In the genomic region with DNA sequence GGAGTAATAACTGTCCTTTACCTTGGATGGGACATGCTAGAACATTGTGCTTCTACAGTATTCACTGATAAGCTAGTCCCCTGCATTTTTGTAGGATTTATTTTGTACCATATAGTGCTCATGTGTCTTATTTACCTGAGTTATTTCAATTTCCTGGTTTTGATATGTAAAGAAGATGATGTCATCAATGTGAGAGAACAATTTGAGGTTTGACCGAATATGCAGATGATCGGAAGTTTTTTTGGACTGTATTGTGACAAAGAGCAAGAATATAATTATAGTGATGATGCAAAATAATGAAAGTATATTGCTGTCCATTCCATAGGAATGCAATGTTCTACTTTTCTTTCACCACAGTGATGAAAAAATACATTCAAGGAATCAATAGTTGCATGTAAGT, we compare ENCODE assay signal across 39 cellular contexts.
"Had no signal": no experiment of that assay in that cellular context is flagged by ENCODE, and none has a peak within 500 bp of the region (broad histone marks: within the 10 kb centered on the region; RNA-seq: fewer than 3 reads in every experiment).

No MANE protein-coding gene starts in this region.

- H3K27me3 Mint-ChIP-seq: activated naive CD4-positive, alpha-beta T cell treated with anti-CD3 and anti-CD28 coated beads, Interleukin-2, amount 10 ng/mL, durations not matched to agents 7 days and 5 days; activated naive CD4-positive, alpha-beta T cell treated with anti-CD3 and anti-CD28 coated beads, Interleukin-2, amount 50 U/mL, for 24 hours; activated naive CD8-positive, alpha-beta T cell; activated naive CD8-positive, alpha-beta T cell treated with anti-CD3 and anti-CD28 coated beads for 36 hours; activated naive CD8-positive, alpha-beta T cell treated with anti-CD3 and anti-CD28 coated beads, Interleukin-2, amount 10 ng/mL, durations not matched to agents 7 days and 5 days; activated naive CD8-positive, alpha-beta T cell treated with anti-CD3 and anti-CD28 coated beads, Interleukin-2, amount 50 U/mL, for 24 hours; activated T-cell treated with anti-CD3 and anti-CD28 coated beads, Interleukin-2, amount 50 U/mL, for 24 hours; activated T-helper 17 cell treated with anti-CD3 and anti-CD28 coated beads, Interleukin-2, amount 50 U/mL, for 72 hours; central memory CD8-positive, alpha-beta T cell had no signal

- FAIRE-seq: astrocyte, bronchial epithelial cell had no signal

- DNase-seq: activated effector memory CD4-positive, alpha-beta T cell treated with anti-CD3 and anti-CD28 coated beads, Interleukin-2, amount 50 U/mL, for 16 hours; activated effector memory CD4-positive, alpha-beta T cell treated with Interleukin-2 at 50 U/mL for 16 hours; activated gamma-delta T cell; activated gamma-delta T cell treated with Interleukin-2 at 50 U/mL for 16 hours; activated naive CD4-positive, alpha-beta T cell; activated naive CD4-positive, alpha-beta T cell treated with anti-CD3 and anti-CD28 coated beads for 36 hours; activated naive CD4-positive, alpha-beta T cell treated with anti-CD3 and anti-CD28 coated beads, Interleukin-2, amount 10 ng/mL, durations not matched to agents 7 days and 5 days; activated naive CD4-positive, alpha-beta T cell treated with anti-CD3 and anti-CD28 coated beads, Interleukin-2, amount 50 U/mL, for 16 hours; activated naive CD4-positive, alpha-beta T cell treated with Interleukin-2 at 50 U/mL for 16 hours; activated naive CD8-positive, alpha-beta T cell treated with anti-CD3 and anti-CD28 coated beads for 36 hours; activated naive CD8-positive, alpha-beta T cell treated with anti-CD3 and anti-CD28 coated beads, Interleukin-2, amount 10 ng/mL, durations not matched to agents 7 days and 5 days; activated naive CD8-positive, alpha-beta T cell treated with anti-CD3 and anti-CD28 coated beads, Interleukin-2, amount 50 U/mL, for 24 hours; activated T-cell treated with anti-CD3 and anti-CD28 coated beads, Interleukin-2, amount 50 U/mL, for 24 hours; activated T-cell treated with anti-CD3 and anti-CD28 coated beads, Interleukin-2, amount 50 U/mL, for 4 hours; activated T-cell treated with anti-CD3 and anti-CD28 coated beads, Interleukin-2, amount 50 U/mL, for 48 hours; activated T-cell treated with anti-CD3 and anti-CD28 coated beads, Interleukin-2, amount 50 U/mL, for 72 hours; adrenal gland; amniotic stem cell; amygdala; anterior cingulate cortex; aorta; body of pancreas; brain microvascular endothelial cell; caudate nucleus; central memory CD4-positive, alpha-beta T cell; cerebellar nuclear complex had no signal

- H3K36me3 ChIP-seq: adrenal gland, ascending aorta, brain microvascular endothelial cell, breast epithelium, cardiac muscle cell had no signal

- H3K4me3 ChIP-seq: adrenal gland, ascending aorta, body of pancreas, breast epithelium, cardiac muscle cell had no signal

- H3K4me1 ChIP-seq: adrenal gland, ascending aorta, body of pancreas, breast epithelium had no signal

- H3K4me3 Mint-ChIP-seq: activated naive CD4-positive, alpha-beta T cell treated with anti-CD3 and anti-CD28 coated beads for 36 hours; activated naive CD4-positive, alpha-beta T cell treated with anti-CD3 and anti-CD28 coated beads, Interleukin-2, amount 10 ng/mL, durations not matched to agents 7 days and 5 days; activated naive CD4-positive, alpha-beta T cell treated with anti-CD3 and anti-CD28 coated beads, Interleukin-2, amount 50 U/mL, for 24 hours; activated naive CD8-positive, alpha-beta T cell; activated naive CD8-positive, alpha-beta T cell treated with anti-CD3 and anti-CD28 coated beads for 36 hours; activated naive CD8-positive, alpha-beta T cell treated with anti-CD3 and anti-CD28 coated beads, Interleukin-2, amount 10 ng/mL, durations not matched to agents 7 days and 5 days; activated naive CD8-positive, alpha-beta T cell treated with anti-CD3 and anti-CD28 coated beads, Interleukin-2, amount 50 U/mL, for 24 hours; activated T-cell treated with anti-CD3 and anti-CD28 coated beads, Interleukin-2, amount 50 U/mL, for 24 hours; activated T-cell treated with anti-CD3 and anti-CD28 coated beads, Interleukin-2, amount 50 U/mL, for 4 hours; activated T-cell treated with anti-CD3 and anti-CD28 coated beads, Interleukin-2, amount 50 U/mL, for 72 hours; activated T-helper 1 cell treated with anti-CD3 and anti-CD28 coated beads, Interleukin-12 subunit alpha, Interleukin-12 subunit beta, Interleukin-2, Interleukin-4 antibody, amounts not matched to agents 30 ng/mL and 10 ng/mL and 1 ng/mL, durations not matched to agents 14 hours and 24 hours and 36 hours; activated T-helper 17 cell treated with anti-CD3 and anti-CD28 coated beads, Interleukin-2, amount 50 U/mL, for 72 hours; brain; central memory CD8-positive, alpha-beta T cell had no signal

- H3K4me1 Mint-ChIP-seq: activated naive CD4-positive, alpha-beta T cell treated with anti-CD3 and anti-CD28 coated beads, Interleukin-2, amount 10 ng/mL, durations not matched to agents 7 days and 5 days; activated naive CD4-positive, alpha-beta T cell treated with anti-CD3 and anti-CD28 coated beads, Interleukin-2, amount 50 U/mL, for 24 hours; activated naive CD8-positive, alpha-beta T cell treated with anti-CD3 and anti-CD28 coated beads for 36 hours; activated naive CD8-positive, alpha-beta T cell treated with anti-CD3 and anti-CD28 coated beads, Interleukin-2, amount 10 ng/mL, durations not matched to agents 7 days and 5 days; activated naive CD8-positive, alpha-beta T cell treated with anti-CD3 and anti-CD28 coated beads, Interleukin-2, amount 50 U/mL, for 24 hours; activated T-helper 17 cell treated with anti-CD3 and anti-CD28 coated beads, Interleukin-2, amount 50 U/mL, for 72 hours; brain; central memory CD8-positive, alpha-beta T cell had no signal

- H3K27ac Mint-ChIP-seq: activated naive CD4-positive, alpha-beta T cell treated with anti-CD3 and anti-CD28 coated beads for 36 hours; activated naive CD4-positive, alpha-beta T cell treated with anti-CD3 and anti-CD28 coated beads, Interleukin-2, amount 10 ng/mL, durations not matched to agents 7 days and 5 days; activated naive CD4-positive, alpha-beta T cell treated with anti-CD3 and anti-CD28 coated beads, Interleukin-2, amount 50 U/mL, for 24 hours; activated naive CD4-positive, alpha-beta T cell treated with anti-CD3 and anti-CD28 coated beads, Interleukin-2, amount 50 U/mL, for 72 hours; activated naive CD8-positive, alpha-beta T cell; activated naive CD8-positive, alpha-beta T cell treated with anti-CD3 and anti-CD28 coated beads for 36 hours; activated naive CD8-positive, alpha-beta T cell treated with anti-CD3 and anti-CD28 coated beads, Interleukin-2, amount 10 ng/mL, durations not matched to agents 7 days and 5 days; activated naive CD8-positive, alpha-beta T cell treated with anti-CD3 and anti-CD28 coated beads, Interleukin-2, amount 50 U/mL, for 24 hours; activated T-cell treated with anti-CD3 and anti-CD28 coated beads, Interleukin-2, amount 50 U/mL, for 24 hours; activated T-cell treated with anti-CD3 and anti-CD28 coated beads, Interleukin-2, amount 50 U/mL, for 72 hours; activated T-helper 1 cell treated with anti-CD3 and anti-CD28 coated beads, Interleukin-12 subunit alpha, Interleukin-12 subunit beta, Interleukin-2, Interleukin-4 antibody, amounts not matched to agents 30 ng/mL and 10 ng/mL and 1 ng/mL, durations not matched to agents 14 hours and 24 hours and 36 hours; activated T-helper 17 cell treated with anti-CD3 and anti-CD28 coated beads, Interleukin-2, amount 50 U/mL, for 72 hours; activated T-helper 2 cell treated with anti-CD3 and anti-CD28 coated beads, Interferon-gamma antibody, Interleukin-2, Interleukin-4, amounts not matched to agents 10 μg/mL and 5 μg/mL and 100 μg/mL, durations not matched to agents 14 hours and 24 hours and 36 hours; brain had no signal

- H3K27me3 ChIP-seq: adrenal gland, ascending aorta, body of pancreas, brain microvascular endothelial cell, breast epithelium, cardiac muscle cell had no signal

- H3K27ac ChIP-seq: adrenal gland, ascending aorta, body of pancreas, brain microvascular endothelial cell, breast epithelium, cardiac muscle cell had no signal

- H3K36me3 Mint-ChIP-seq: activated naive CD4-positive, alpha-beta T cell treated with anti-CD3 and anti-CD28 coated beads, Interleukin-2, amount 10 ng/mL, durations not matched to agents 7 days and 5 days; activated naive CD4-positive, alpha-beta T cell treated with anti-CD3 and anti-CD28 coated beads, Interleukin-2, amount 50 U/mL, for 24 hours; activated naive CD4-positive, alpha-beta T cell treated with anti-CD3 and anti-CD28 coated beads, Interleukin-2, amount 50 U/mL, for 72 hours; activated naive CD8-positive, alpha-beta T cell; activated naive CD8-positive, alpha-beta T cell treated with anti-CD3 and anti-CD28 coated beads for 36 hours; activated naive CD8-positive, alpha-beta T cell treated with anti-CD3 and anti-CD28 coated beads, Interleukin-2, amount 10 ng/mL, durations not matched to agents 7 days and 5 days; brain had no signal

- H3K9me3 Mint-ChIP-seq: activated naive CD8-positive, alpha-beta T cell treated with anti-CD3 and anti-CD28 coated beads for 36 hours; activated naive CD8-positive, alpha-beta T cell treated with anti-CD3 and anti-CD28 coated beads, Interleukin-2, amount 10 ng/mL, durations not matched to agents 7 days and 5 days; brain had no signal

- ATAC-seq: activated naive CD4-positive, alpha-beta T cell treated with anti-CD3 and anti-CD28 coated beads, Interleukin-2, amount 50 U/mL, for 72 hours; activated naive CD8-positive, alpha-beta T cell treated with anti-CD3 and anti-CD28 coated beads, Interleukin-2, amount 50 U/mL, for 24 hours; activated T-cell treated with anti-CD3 and anti-CD28 coated beads, Interleukin-2, amount 50 U/mL, for 4 hours; activated T-cell treated with anti-CD3 and anti-CD28 coated beads, Interleukin-2, amount 50 U/mL, for 72 hours; activated T-helper 17 cell treated with anti-CD3 and anti-CD28 coated beads, Interleukin-2, amount 50 U/mL, for 72 hours; body of pancreas had no signal

- H3K9me3 ChIP-seq: adrenal gland, ascending aorta, body of pancreas, breast epithelium had no signal
